22 cellular contexts compared by ENCODE assay signal in genomic region chr17:58043221-58044181, GRCh38. TPM values are rescaled to one million over a fixed set of nuclear protein-coding genes. Genes with fewer than 3 reads are reported as not detected.
A peak's percentile ranks its signal among the peaks of the same experiment; 100 is the strongest.
DNase-seq lines count a peak whose midpoint lies in the region; ATAC-seq, FAIRE-seq and TF ChIP-seq lines count a peak whose summit lies in the region.
"Had no signal": no experiment of that assay in that cellular context is flagged by ENCODE, and none has a peak within 500 bp of the region (broad histone marks: within the 10 kb centered on the region; RNA-seq: fewer than 3 reads in every experiment).

No MANE protein-coding gene starts in this region.

- TF ChIP-seq EP300 in HepG2 (IDR thresholded peaks at IDR 0.05; ENCODE audit: low read depth in 2 of 2, low read length in 2 of 2) (no peak), HepG2 (CRISPR knock-in tag; IDR thresholded peaks at IDR 0.05; ENCODE audit: borderline replicate concordance) (no peak)

- peak; percentile 15 for DNase-seq in NCI-H2171 treated with DMSO at 0.1 percent for 48 hours (lab: John Stamatoyannopoulos, UW)
- DNase-seq in NCI-H2171 (lab: John Stamatoyannopoulos, UW) = no peak
- no peak for DNase-seq in HepG2 (ENCODE audit: low spot score)
- DNase-seq in renal cortical epithelial cell (ENCODE audit: low read depth) = peak; percentile 2
- no peak for DNase-seq in activated CD4-positive, alpha-beta T cell treated with anti-CD3 and anti-CD28 coated beads, Interleukin-2, amount 50 U/mL, for 48 hours
- DNase-seq in HuH-7 (ENCODE audit: low spot score) = no peak
- DNase-seq: AML-193; Caco-2; CD4-positive, alpha-beta T cell; DMS153; DMS79; GDM1; HCEC 1CT had no signal

- H3K4me1 ChIP-seq in HepG2 (ENCODE audit: insufficient read depth, low read length) = 0 out of 2 replicates have a peak, but pooled peaks cover 6% of the 10 kb centered on the region
- H3K4me1 ChIP-seq: A549 had no signal

- FAIRE-seq in HepG2 (lab: Jason Lieb, UNC) = no peak
- FAIRE-seq: A549, GM12892, H54, HTR-8/SVneo had no signal

- no peaks in the 10 kb centered on the region for H3K79me2 ChIP-seq in HepG2 (ENCODE audit: insufficient read depth, low read length)

- POLR2A ChIA-PET in HepG2 (lab: Yijun Ruan, JAX) = no interaction called here

- H3K4me2 ChIP-seq in HepG2 (ENCODE audit: low read depth, low read length) = no peak overlapping the region
- H3K4me2 ChIP-seq: A549, GM23338 had no signal

- CTCF ChIA-PET in HepG2 (lab: Yijun Ruan, JAX; ENCODE audit: low intra/inter-chr PET ratio, low total read pairs) = no interaction called here

- in situ Hi-C loops in HepG2 (cut with HindIII; ENCODE audit: extremely low pct_ligation_motif_present, low pct_unique_long_range_greater_than_20kb) = loop anchor here (25.0 kb wide), 1 partner anchor 419 kb away; no protein-coding TSS in a partner anchor

- TF ChIP-seq POLR2A in HepG2 (IDR thresholded peaks at IDR 0.05; ENCODE audit: insufficient read depth in 1 of 2, low read depth in 2 of 2, low read length in 2 of 2) = no peak

- intact Hi-C loops in HepG2 (cut with micrococcal nuclease; ENCODE audit: unreplicated experiment) = no loop called here

- H3K9me3 ChIP-seq in HepG2 (ENCODE audit: low read length) = no peaks in the 10 kb centered on the region
- H3K9me3 ChIP-seq: A549, Caco-2 had no signal

- no peak overlapping the region for H3K4me3 ChIP-seq in HepG2 (replicated peaks in 1 of 3; ENCODE audit: insufficient read depth in 1 of 3, low read depth in 2 of 3, low read length in 3 of 3)
- H3K4me3 ChIP-seq: A549, GM23338 had no signal

- H3K27ac ChIP-seq in HepG2 (ENCODE audit: extremely low read length, insufficient read depth, low read length) = no peak overlapping the region
- H3K27ac ChIP-seq: 22Rv1, A549, C4-2B had no signal

- no peak for TF ChIP-seq RAD21 in HepG2 (CRISPR knock-in tag; IDR thresholded peaks at IDR 0.05)

- no peak overlapping the region for H3K9ac ChIP-seq in HepG2 (ENCODE audit: insufficient read depth, low read depth, low read length)

- H3K27me3 ChIP-seq in HepG2 (ENCODE audit: control insufficient read depth in 1 of 2, insufficient read depth in 2 of 2, low read length in 2 of 2) = peaks cover 1 to 57% of the 10 kb centered on the region in 2 experiments; a peak in 3 of 5 replicates

- BruUV-seq in HepG2 (replicated peaks; lab: Mats Ljungman, UMichigan) = no TSS peak

- H3K36me3 ChIP-seq in HepG2 (replicated peaks in 1 of 2; ENCODE audit: control insufficient read depth in 1 of 2, insufficient read depth in 2 of 2, low read length in 2 of 2) = no peaks in the 10 kb centered on the region

- no peaks in the 10 kb centered on the region for H4K20me1 ChIP-seq in HepG2 (ENCODE audit: insufficient read depth, low read length)

- WGBS in HepG2 (ENCODE audit: low lambda C conversion rate) = 42% methylated on average over 5 of the region's 5 CpGs

- no peak overlapping the region for H2AFZ ChIP-seq in HepG2 (ENCODE audit: low read length)
- H2AFZ ChIP-seq: GM23338 had no signal

- TF ChIP-seq CTCF in HepG2 (CRISPR knock-in tag; IDR thresholded peaks at IDR 0.05) = no peak

- ATAC-seq in esophagus mucosa (peak; percentile 46), HepG2 (no peak; the same call in 2 of the 3 replicates), HG02571 (IDR thresholded peaks at IDR 0.05; ENCODE audit: unreplicated experiment) (no peak)
- ATAC-seq: A549, GM23338 had no signal

TF ChIP-seq in HepG2, 621 proteins besides CTCF, POLR2A, EP300 and RAD21:
- TF ChIP-seq NKX3-1 (CRISPR knock-in tag; IDR thresholded peaks at IDR 0.05) (no peak), CEBPB (IDR thresholded peaks at IDR 0.05; ENCODE audit: borderline replicate concordance, low read depth, low read length) (peak; percentile 55)

RNA-seq across cellular contexts. Expression of gene SRSF1, which starts 36.5 kb away (rescaled TPM):
- total RNA-seq in esophagus mucosa = 129 TPM
- 445 and 520 TPM in 2 replicates for total RNA-seq in HepG2 (2016; rRNA removed; fragmentation: Illumina TruSeq; extraction: Trizol)
- total RNA-seq in HepG2 (2016; cell fraction: cytosol; rRNA removed; fragmentation: Illumina TruSeq; extraction: Trizol; ENCODE audit: low read depth) = 40.7 and 51.5 TPM in 2 replicates
- total RNA-seq in HepG2 (2016; cell fraction: insoluble cytoplasmic fraction; rRNA removed; fragmentation: Illumina TruSeq; extraction: Trizol) = 472 and 528 TPM in 2 replicates
- total RNA-seq in HepG2 (2016; cell fraction: membrane; rRNA removed; fragmentation: Illumina TruSeq; extraction: Trizol) = 120 and 137 TPM in 2 replicates
- total RNA-seq in HepG2 (2016; cell fraction: nucleus; rRNA removed; fragmentation: Illumina TruSeq; extraction: Trizol) = 332 and 353 TPM in 2 replicates
- polyA plus RNA-seq in HepG2 (2011; rRNA removed) = 142 and 144 TPM in 2 replicates
- 61.9 and 82.9 TPM in 2 replicates for polyA plus RNA-seq in HepG2 (2011; cell fraction: cytosol; rRNA removed)
- polyA plus RNA-seq in HepG2 (2011; cell fraction: nucleus; rRNA removed) = 1,130 and 1,625 TPM in 2 replicates
- polyA plus RNA-seq in HepG2 (2012) = 96.9 and 161 TPM in 2 replicates
- 19.4 and 20.4 TPM in 2 replicates for polyA plus RNA-seq in HepG2 (2016; cell fraction: cytosol; fragmentation: Illumina TruSeq; extraction: Trizol; ENCODE audit: low read depth)
- 411 and 445 TPM in 2 replicates for polyA plus RNA-seq in HepG2 (2016; cell fraction: insoluble cytoplasmic fraction; fragmentation: Illumina TruSeq; extraction: Trizol; ENCODE audit: low read depth)
- polyA plus RNA-seq in HepG2 (2016; cell fraction: membrane; fragmentation: Illumina TruSeq; extraction: Trizol; ENCODE audit: low read depth) = 54.7 and 57.3 TPM in 2 replicates
- 359 and 383 TPM in 2 replicates for polyA plus RNA-seq in HepG2 (2016; cell fraction: nucleus; fragmentation: Illumina TruSeq; extraction: Trizol; ENCODE audit: insufficient read depth, low read depth)
- 673 and 710 TPM in 2 replicates for polyA minus RNA-seq in HepG2 (2011; rRNA and poly(A)+ RNA removed; ENCODE audit: low replicate concordance)
- polyA minus RNA-seq in HepG2 (2011; cell fraction: cytosol; rRNA and poly(A)+ RNA removed) = 78.3 and 89.3 TPM in 2 replicates
- polyA minus RNA-seq in HepG2 (2011; cell fraction: nucleus; rRNA and poly(A)+ RNA removed) = 1,057 and 1,237 TPM in 2 replicates
- total RNA-seq in renal cortical epithelial cell = 348 and 471 TPM in 2 replicates

RNA-seq across cellular contexts. Expression of gene DYNLL2, which starts 39.7 kb away (rescaled TPM):
- 18.6 TPM for total RNA-seq in esophagus mucosa
- total RNA-seq in HepG2 (2016; rRNA removed; fragmentation: Illumina TruSeq; extraction: Trizol) = 29.0 and 34.8 TPM in 2 replicates
- total RNA-seq in HepG2 (2016; cell fraction: cytosol; rRNA removed; fragmentation: Illumina TruSeq; extraction: Trizol; ENCODE audit: low read depth) = 6.1 and 6.8 TPM in 2 replicates
- total RNA-seq in HepG2 (2016; cell fraction: insoluble cytoplasmic fraction; rRNA removed; fragmentation: Illumina TruSeq; extraction: Trizol) = 29.9 and 31.0 TPM in 2 replicates
- 22.5 and 23.1 TPM in 2 replicates for total RNA-seq in HepG2 (2016; cell fraction: membrane; rRNA removed; fragmentation: Illumina TruSeq; extraction: Trizol)
- total RNA-seq in HepG2 (2016; cell fraction: nucleus; rRNA removed; fragmentation: Illumina TruSeq; extraction: Trizol) = 16.4 and 17.6 TPM in 2 replicates
- 9.5 and 10.5 TPM in 2 replicates for polyA plus RNA-seq in HepG2 (2011; rRNA removed)
- polyA plus RNA-seq in HepG2 (2011; cell fraction: cytosol; rRNA removed) = 6.6 and 7.9 TPM in 2 replicates
- 6.7 and 9.3 TPM in 2 replicates for polyA plus RNA-seq in HepG2 (2011; cell fraction: nucleus; rRNA removed)
- 27.1 and 28.2 TPM in 2 replicates for polyA plus RNA-seq in HepG2 (2012)
- polyA plus RNA-seq in HepG2 (2016; cell fraction: cytosol; fragmentation: Illumina TruSeq; extraction: Trizol; ENCODE audit: low read depth) = 7.8 and 8.2 TPM in 2 replicates
- polyA plus RNA-seq in HepG2 (2016; cell fraction: insoluble cytoplasmic fraction; fragmentation: Illumina TruSeq; extraction: Trizol; ENCODE audit: low read depth) = 44.6 and 48.8 TPM in 2 replicates
- polyA plus RNA-seq in HepG2 (2016; cell fraction: membrane; fragmentation: Illumina TruSeq; extraction: Trizol; ENCODE audit: low read depth) = 22.6 and 24.9 TPM in 2 replicates
- polyA plus RNA-seq in HepG2 (2016; cell fraction: nucleus; fragmentation: Illumina TruSeq; extraction: Trizol; ENCODE audit: insufficient read depth, low read depth) = 31.1 and 32.2 TPM in 2 replicates
- 7.7 and 8.6 TPM in 2 replicates for polyA minus RNA-seq in HepG2 (2011; rRNA and poly(A)+ RNA removed; ENCODE audit: low replicate concordance)
- 5.7 and 6.4 TPM in 2 replicates for polyA minus RNA-seq in HepG2 (2011; cell fraction: cytosol; rRNA and poly(A)+ RNA removed)
- 13.6 and 19.5 TPM in 2 replicates for polyA minus RNA-seq in HepG2 (2011; cell fraction: nucleus; rRNA and poly(A)+ RNA removed)
- total RNA-seq in renal cortical epithelial cell = 10.4 and 20.7 TPM in 2 replicates

RNA-seq across cellular contexts. Expression of gene VEZF1, which starts 55.4 kb away (rescaled TPM):
- total RNA-seq in esophagus mucosa (22.2 TPM), HepG2 (2016; rRNA removed; fragmentation: Illumina TruSeq; extraction: Trizol) (45.9 and 48.0 TPM in 2 replicates), renal cortical epithelial cell (45.8 and 79.1 TPM in 2 replicates)
- total RNA-seq in HepG2 (2016; cell fraction: cytosol; rRNA removed; fragmentation: Illumina TruSeq; extraction: Trizol; ENCODE audit: low read depth) = 8.8 and 10.8 TPM in 2 replicates
- 41.9 and 43.4 TPM in 2 replicates for total RNA-seq in HepG2 (2016; cell fraction: insoluble cytoplasmic fraction; rRNA removed; fragmentation: Illumina TruSeq; extraction: Trizol)
- total RNA-seq in HepG2 (2016; cell fraction: membrane; rRNA removed; fragmentation: Illumina TruSeq; extraction: Trizol) = 42.3 and 48.6 TPM in 2 replicates
- 31.1 and 37.8 TPM in 2 replicates for total RNA-seq in HepG2 (2016; cell fraction: nucleus; rRNA removed; fragmentation: Illumina TruSeq; extraction: Trizol)
- polyA plus RNA-seq in HepG2 (2011; rRNA removed) = 41.3 and 49.7 TPM in 2 replicates
- 27.7 and 34.7 TPM in 2 replicates for polyA plus RNA-seq in HepG2 (2011; cell fraction: cytosol; rRNA removed)
- 30.2 and 33.3 TPM in 2 replicates for polyA plus RNA-seq in HepG2 (2011; cell fraction: nucleus; rRNA removed)
- 38.9 and 45.7 TPM in 2 replicates for polyA plus RNA-seq in HepG2 (2012)
- polyA plus RNA-seq in HepG2 (2016; cell fraction: cytosol; fragmentation: Illumina TruSeq; extraction: Trizol; ENCODE audit: low read depth) = 7.1 and 7.4 TPM in 2 replicates
- polyA plus RNA-seq in HepG2 (2016; cell fraction: insoluble cytoplasmic fraction; fragmentation: Illumina TruSeq; extraction: Trizol; ENCODE audit: low read depth) = 34.8 and 42.4 TPM in 2 replicates
- 22.0 and 25.5 TPM in 2 replicates for polyA plus RNA-seq in HepG2 (2016; cell fraction: membrane; fragmentation: Illumina TruSeq; extraction: Trizol; ENCODE audit: low read depth)
- 46.2 and 49.1 TPM in 2 replicates for polyA plus RNA-seq in HepG2 (2016; cell fraction: nucleus; fragmentation: Illumina TruSeq; extraction: Trizol; ENCODE audit: insufficient read depth, low read depth)
- 41.4 and 56.9 TPM in 2 replicates for polyA minus RNA-seq in HepG2 (2011; rRNA and poly(A)+ RNA removed; ENCODE audit: low replicate concordance)
- 31.2 and 37.3 TPM in 2 replicates for polyA minus RNA-seq in HepG2 (2011; cell fraction: cytosol; rRNA and poly(A)+ RNA removed)
- 32.7 and 46.6 TPM in 2 replicates for polyA minus RNA-seq in HepG2 (2011; cell fraction: nucleus; rRNA and poly(A)+ RNA removed)

Comparison
In these comparisons a context has a peak if more than half of its experiments do, and no peak if none do; other contexts are left out.
1. DNase-seq: peak in NCI-H2171 treated with DMSO at 0.1 percent for 48 hours (single experiment) and renal cortical epithelial cell (single experiment); none in NCI-H2171 (single experiment), HepG2 (single experiment), activated CD4-positive, alpha-beta T cell treated with anti-CD3 and anti-CD28 coated beads, Interleukin-2, amount 50 U/mL, for 48 hours (0 of 2) and HuH-7 (single experiment).